ENCODE assay signal across 8 cellular contexts in genomic region chr5:14142856-14143508, GRCh38.
DNase-seq lines count a peak whose midpoint lies in the region; ATAC-seq lines count a peak whose summit lies in the region.

Gene TRIO (plus strand): TSS chr5:14143342. CDS start chr5:14143726, 384 bp downstream.

- no peaks in the 10 kb centered on the region for H3K36me3 Mint-ChIP-seq in effector memory CD8-positive, alpha-beta T cell (ENCODE audit: insufficient read depth)
- H3K36me3 Mint-ChIP-seq in memory B cell: no peaks in the 10 kb centered on the region

- H3K4me1 ChIP-seq in BLaER1 treated with 17β-estradiol and CSF1 and Interleukin-3, amounts not matched to agents 10 nM and 100 nM: peaks cover 34 to 38% (median 36%) of the 10 kb centered on the region in 10 experiments

- peak within 1 kb of the TSS; percentile 86 to 87 for H3K4me3 Mint-ChIP-seq in effector memory CD8-positive, alpha-beta T cell
- H3K4me3 Mint-ChIP-seq in memory B cell: peak within 1 kb of the TSS; percentile 96

- H3K4me2 ChIP-seq in BLaER1 treated with 17β-estradiol and CSF1 and Interleukin-3, amounts not matched to agents 10 nM and 100 nM: peak within 1 kb of the TSS; percentile 82 to 98 (median 92)

- H3K4me1 Mint-ChIP-seq in effector memory CD8-positive, alpha-beta T cell (ENCODE audit: low read depth in 2 of 2): peaks cover 11 to 12% of the 10 kb centered on the region in 2 donors
- peaks cover 18% of the 10 kb centered on the region for H3K4me1 Mint-ChIP-seq in memory B cell

- peak within 1 kb of the TSS; percentile 72 to 98 (median 94) for H3K4me3 ChIP-seq in BLaER1 treated with 17β-estradiol and CSF1 and Interleukin-3, amounts not matched to agents 10 nM and 100 nM

- ATAC-seq in HG03460 (IDR thresholded peaks at IDR 0.05; ENCODE audit: unreplicated experiment): peak; percentile 39
- peak; percentile 57 for ATAC-seq in effector memory CD8-positive, alpha-beta T cell (replicated peaks)
- peak; percentile 50 for ATAC-seq in memory B cell (ENCODE audit: low read depth)

- peak; percentile 75 for DNase-seq in GM19240 (ENCODE audit: insufficient read length, low spot score)
- peak; percentile 78 to 95 for DNase-seq in NCI-H526 (lab: John Stamatoyannopoulos, UW)
- DNase-seq in activated CD8-positive, alpha-beta memory T cell treated with anti-CD3 and anti-CD28 coated beads for 24 hours: peak; percentile 94
- peak; percentile 59 to 69 (median 63) for DNase-seq in effector memory CD8-positive, alpha-beta T cell
- DNase-seq in memory B cell (ENCODE audit: low spot score in 2 of 2): peak; percentile 87 to 91
- DNase-seq in stimulated activated CD8-positive, alpha-beta memory T cell treated with anti-CD3 and anti-CD28 coated beads, Interleukin-12 subunit alpha, Interleukin-12 subunit beta, amount 100 ng/mL, for 1 hour (ENCODE audit: low read depth): peak; percentile 66

- H3K27me3 ChIP-seq in BLaER1 treated with 17β-estradiol and CSF1 and Interleukin-3, amounts not matched to agents 10 nM and 100 nM: no peaks in the 10 kb centered on the region

- no peaks in the 10 kb centered on the region for H3K9me3 ChIP-seq in BLaER1 treated with 17β-estradiol and CSF1 and Interleukin-3, amounts not matched to agents 10 nM and 100 nM (replicated peaks in 1 of 11)

- H3K27me3 Mint-ChIP-seq in effector memory CD8-positive, alpha-beta T cell: peaks cover 32 to 53% of the 10 kb centered on the region in 2 donors
- peaks cover 2% of the 10 kb centered on the region for H3K27me3 Mint-ChIP-seq in memory B cell

- no peaks in the 10 kb centered on the region for H3K36me3 ChIP-seq in BLaER1 treated with 17β-estradiol and CSF1 and Interleukin-3, amounts not matched to agents 10 nM and 100 nM

- peak within 1 kb of the TSS; percentile 71 to 78 for H3K27ac Mint-ChIP-seq in effector memory CD8-positive, alpha-beta T cell
- peak within 1 kb of the TSS; percentile 96 for H3K27ac Mint-ChIP-seq in memory B cell

- peak within 1 kb of the TSS; percentile 94 to 99 (median 98) for H3K9ac ChIP-seq in BLaER1 treated with 17β-estradiol and CSF1 and Interleukin-3, amounts not matched to agents 10 nM and 100 nM

- H3K27ac ChIP-seq in BLaER1 treated with 17β-estradiol and CSF1 and Interleukin-3, amounts not matched to agents 10 nM and 100 nM: peak within 1 kb of the TSS; percentile 91 to 99 (median 97)

- H3K9me3 Mint-ChIP-seq in effector memory CD8-positive, alpha-beta T cell: no peaks in the 10 kb centered on the region
- H3K9me3 Mint-ChIP-seq in memory B cell: no peaks in the 10 kb centered on the region

- peaks cover 39 to 44% (median 43%) of the 10 kb centered on the region in 11 experiments for H4K20me1 ChIP-seq in BLaER1 treated with 17β-estradiol and CSF1 and Interleukin-3, amounts not matched to agents 10 nM and 100 nM

Comparison
In these comparisons a context has a peak if more than half of its experiments do, and no peak if none do; other contexts are left out.
1. Peak in every context shown above with its lines: DNase-seq, ATAC-seq, H3K4me3 ChIP-seq and H3K27ac ChIP-seq.